ENCODE assay signal across 8 cellular contexts in genomic region chr19:57682226-57682766, GRCh38. TPM values are rescaled to one million over a fixed set of nuclear protein-coding genes. Genes with fewer than 3 reads are reported as not detected.
A peak's percentile ranks its signal among the peaks of the same experiment; 100 is the strongest.
DNase-seq lines count a peak whose midpoint lies in the region; ATAC-seq and TF ChIP-seq lines count a peak whose summit lies in the region.

No MANE protein-coding gene starts in this region.

- peaks cover 13% of the 10 kb centered on the region for H3K4me1 ChIP-seq in muscle layer of colon (ENCODE audit: insufficient read depth, low read length)

- peak; percentile 26 for ATAC-seq in HG03520 (IDR thresholded peaks at IDR 0.05; ENCODE audit: unreplicated experiment)

- in situ Hi-C loops in brain microvascular endothelial cell (cut with HindIII; ENCODE audit: low pct_ligation_motif_present, low sequenced_read_pairs) = no loop called here

- peak overlapping the region; percentile 51 for H3K9ac ChIP-seq in muscle layer of colon (ENCODE audit: low read length)

- H3K36me3 ChIP-seq in brain microvascular endothelial cell (replicated peaks) (peaks cover 20% of the 10 kb centered on the region), muscle layer of colon (ENCODE audit: insufficient read depth, low read length) (peaks cover 31% of the 10 kb centered on the region)

- no peak for DNase-seq in AG10803 (ENCODE audit: low read depth)
- DNase-seq in brain microvascular endothelial cell = no peak
- DNase-seq in NCI-H345 (lab: John Stamatoyannopoulos, UW) = no peak
- DNase-seq in SW 1271 (lab: John Stamatoyannopoulos, UW) = no peak
- no peak for DNase-seq in COLO668 (lab: John Stamatoyannopoulos, UW; ENCODE audit: unreplicated experiment)
- DNase-seq in A172 (ENCODE audit: low spot score) = no peak

- peak overlapping the region; percentile 9 for H3K27ac ChIP-seq in brain microvascular endothelial cell
- H3K27ac ChIP-seq in muscle layer of colon (ENCODE audit: low read depth, low read length) = no peak overlapping the region

- H3K4me3 ChIP-seq in AG10803 (ENCODE audit: low read length) (peak overlapping the region; percentile 98), brain microvascular endothelial cell (ENCODE audit: low read depth, low read length) (peak overlapping the region; percentile 92), muscle layer of colon (ENCODE audit: low read depth in 1 of 2, low read length in 2 of 2) (peak overlapping the region; percentile 89 to 99)

- no peak for TF ChIP-seq CTCF in AG10803 (conservative IDR thresholded peaks at IDR 0.05; ENCODE audit: low read length)
- TF ChIP-seq CTCF in brain microvascular endothelial cell (IDR thresholded peaks at IDR 0.05; ENCODE audit: low read depth, low read length, missing control alignments) = no peak

- H3K9me3 ChIP-seq in muscle layer of colon (ENCODE audit: low read length) = peaks cover 39% of the 10 kb centered on the region

- no peaks in the 10 kb centered on the region for H3K27me3 ChIP-seq in brain microvascular endothelial cell (replicated peaks)
- H3K27me3 ChIP-seq in muscle layer of colon (ENCODE audit: control insufficient read depth in 1 of 2, insufficient read depth in 2 of 2, low read length in 2 of 2) = no peaks in the 10 kb centered on the region

RNA-seq across cellular contexts. Expression of gene ZNF551, which starts 0.5 kb away (rescaled TPM):
- total RNA-seq in A172 (2014; rRNA removed; shearing (Covaris generic)) = 11.2 and 18.7 TPM in 2 replicates

RNA-seq across cellular contexts. Expression of gene ZSCAN4, which starts 13.6 kb away (rescaled TPM):
- 0.12 TPM in 1 of 2 replicates, not detected in the other for total RNA-seq in A172 (2014; rRNA removed; shearing (Covaris generic))

RNA-seq across cellular contexts. Expression of gene ZNF154, which starts 26.7 kb away (rescaled TPM):
- total RNA-seq in A172 (2014; rRNA removed; shearing (Covaris generic)) = not detected in 2 replicates

RNA-seq across cellular contexts. Expression of gene ZNF671, which starts 45.1 kb away (rescaled TPM):
- not detected in 2 replicates for total RNA-seq in A172 (2014; rRNA removed; shearing (Covaris generic))

RNA-seq across cellular contexts. Expression of gene ZNF211, which starts 49.3 kb away (rescaled TPM):
- 15.5 and 15.8 TPM in 2 replicates for total RNA-seq in A172 (2014; rRNA removed; shearing (Covaris generic))
